Comparison of ENCODE assay signal across 26 cellular contexts in the genomic region with DNA sequence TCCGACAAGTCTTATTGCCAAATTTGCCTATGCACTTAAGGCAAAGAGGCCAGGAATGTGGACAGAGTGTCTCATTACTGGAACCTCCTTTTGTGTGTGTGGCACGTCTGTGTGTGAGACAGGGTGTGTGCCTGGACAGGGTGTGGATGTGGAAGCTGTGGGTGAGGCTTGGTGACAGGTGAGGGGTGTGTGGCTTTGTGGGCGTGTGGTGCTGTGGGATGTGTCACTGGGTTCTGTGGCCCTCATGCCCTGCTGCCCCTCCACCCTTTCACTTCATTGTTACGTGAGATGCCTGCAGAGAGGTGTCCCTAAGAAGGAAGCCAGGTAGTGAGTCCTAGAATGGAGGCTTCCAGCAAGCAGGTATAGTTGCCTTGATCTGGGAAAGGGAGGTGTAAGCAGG.
"Had no signal": no experiment of that assay in that cellular context is flagged by ENCODE, and none has a peak within 500 bp of the region (broad histone marks: within the 10 kb centered on the region; RNA-seq: fewer than 3 reads in every experiment).

No MANE protein-coding gene starts in this region.

- DNase-seq: activated CD4-positive, alpha-beta memory T cell treated with anti-CD3 and anti-CD28 coated beads for 36 hours; activated CD4-positive, alpha-beta T cell treated with anti-CD3 and anti-CD28 coated beads for 36 hours; activated CD4-positive, alpha-beta T cell treated with anti-CD3 and anti-CD28 coated beads, Interleukin-2, amount 10 ng/mL, durations not matched to agents 24 days and 14 days; activated CD4-positive, CD25-positive, alpha-beta regulatory T cell; activated CD4-positive, CD25-positive, alpha-beta regulatory T cell treated with anti-CD3 and anti-CD28 coated beads, Interleukin-2, amount 50 U/mL, for 72 hours; activated CD8-positive, alpha-beta memory T cell treated with anti-CD3 and anti-CD28 coated beads, Interleukin-2, amount 10 ng/mL, durations not matched to agents 7 days and 5 days; activated CD8-positive, alpha-beta memory T cell treated with anti-CD3 and anti-CD28 coated beads, Interleukin-2, amount 50 U/mL, for 48 hours; activated CD8-positive, alpha-beta T cell treated with anti-CD3 and anti-CD28 coated beads, Interleukin-2, amount 10 ng/mL, durations not matched to agents 7 days and 5 days; activated gamma-delta T cell; activated naive CD4-positive, alpha-beta T cell; activated naive CD4-positive, alpha-beta T cell treated with anti-CD3 and anti-CD28 coated beads, Interleukin-2, amount 10 ng/mL, durations not matched to agents 7 days and 5 days; activated naive CD8-positive, alpha-beta T cell treated with anti-CD3 and anti-CD28 coated beads, Interleukin-2, amount 10 ng/mL, durations not matched to agents 7 days and 5 days; activated T-cell treated with anti-CD3 and anti-CD28 coated beads for 4 hours; activated T-cell treated with anti-CD3 and anti-CD28 coated beads, Interleukin-2, amount 50 U/mL, for 24 hours; activated T-cell treated with anti-CD3 and anti-CD28 coated beads, Interleukin-2, amount 50 U/mL, for 72 hours; brain microvascular endothelial cell; dorsolateral prefrontal cortex; effector CD4-positive, alpha-beta T cell; effector memory CD8-positive, alpha-beta T cell; erythroblast; esophagus squamous epithelium; foreskin melanocyte; T-helper 2 cell had no signal

- H3K27me3 ChIP-seq: brain microvascular endothelial cell, dorsolateral prefrontal cortex, esophagus squamous epithelium, gastroesophageal sphincter had no signal

- H3K27ac ChIP-seq: brain microvascular endothelial cell, coronary artery, esophagus squamous epithelium, gastroesophageal sphincter had no signal

- H3K9me3 ChIP-seq: esophagus squamous epithelium, gastroesophageal sphincter had no signal

- H3K4me1 ChIP-seq: esophagus squamous epithelium, gastroesophageal sphincter had no signal

- H3K36me3 ChIP-seq: brain microvascular endothelial cell, esophagus squamous epithelium, gastroesophageal sphincter had no signal

- ATAC-seq: activated CD4-positive, alpha-beta T cell treated with anti-CD3 and anti-CD28 coated beads for 36 hours; activated CD8-positive, alpha-beta memory T cell treated with anti-CD3 and anti-CD28 coated beads, Interleukin-2, amount 10 ng/mL, durations not matched to agents 7 days and 5 days; activated CD8-positive, alpha-beta T cell treated with anti-CD3 and anti-CD28 coated beads, Interleukin-2, amount 10 ng/mL, durations not matched to agents 7 days and 5 days; activated naive CD4-positive, alpha-beta T cell treated with anti-CD3 and anti-CD28 coated beads, Interleukin-2, amount 50 U/mL, for 72 hours; activated T-cell treated with anti-CD3 and anti-CD28 coated beads, Interleukin-2, amount 50 U/mL, for 72 hours; effector memory CD8-positive, alpha-beta T cell; gastroesophageal sphincter had no signal

- H3K4me3 ChIP-seq: coronary artery, dorsolateral prefrontal cortex, esophagus squamous epithelium, gastroesophageal sphincter had no signal
